Comparison of ENCODE assay signal across 8 cellular contexts in the genomic region with DNA sequence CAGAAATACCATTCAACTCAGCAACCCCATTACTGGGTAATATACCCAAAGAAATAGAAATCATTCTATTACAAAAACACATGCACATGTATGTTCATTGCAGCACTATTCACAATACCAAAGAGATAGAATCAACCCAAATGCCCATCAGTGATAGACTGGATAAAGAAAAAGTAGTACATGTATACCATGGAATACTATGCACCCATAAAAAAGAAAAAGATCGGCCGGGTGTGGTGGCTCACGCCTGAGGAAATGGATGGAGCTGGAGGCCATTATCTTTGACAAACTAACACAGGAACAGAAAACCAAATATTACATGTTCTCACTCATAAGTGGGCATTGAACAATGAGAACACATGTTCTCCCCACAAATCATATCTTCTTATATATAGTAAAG.
"Had no signal": no experiment of that assay in that cellular context is flagged by ENCODE, and none has a peak within 500 bp of the region (broad histone marks: within the 10 kb centered on the region; RNA-seq: fewer than 3 reads in every experiment).

No MANE protein-coding gene starts in this region.

- DNase-seq: GDM1, GF-D8 had no signal

- H3K4me3 ChIP-seq: GM12878 had no signal

- FAIRE-seq: G401.6, GM12878, GM12891, GM12892, GM18507, GM19239 had no signal

- ATAC-seq: GM12878 had no signal
